Comparison of ENCODE assay signal across 1 cellular context in genomic region chr22:19930537-19931486, GRCh38.
TF ChIP-seq lines count a peak whose summit lies in the region.

No MANE protein-coding gene starts in this region.

TF ChIP-seq in K562, 482 proteins besides CTCF, POLR2A, EP300 and RAD21 (continued from another document):
- TF ChIP-seq ZBTB40 (IDR thresholded peaks at IDR 0.05), result no peak
- TF ChIP-seq ZBTB40 (CRISPR knock-in tag; IDR thresholded peaks at IDR 0.05), result no peak; the same call in 1 of the 2 replicates
- no peak for TF ChIP-seq HCFC1 (IDR thresholded peaks at IDR 0.05; ENCODE audit: low read depth, low read length)
- TF ChIP-seq PML (IDR thresholded peaks at IDR 0.05; ENCODE audit: low read length), result no peak
- TF ChIP-seq, protein P1, sequence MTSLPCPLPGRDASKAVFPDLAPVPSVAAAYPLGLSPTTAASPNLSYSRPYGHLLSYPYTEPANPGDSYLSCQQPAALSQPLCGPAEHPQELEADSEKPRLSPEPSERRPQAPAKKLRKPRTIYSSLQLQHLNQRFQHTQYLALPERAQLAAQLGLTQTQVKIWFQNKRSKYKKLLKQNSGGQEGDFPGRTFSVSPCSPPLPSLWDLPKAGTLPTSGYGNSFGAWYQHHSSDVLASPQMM (CRISPR knock-in tag; IDR thresholded peaks at IDR 0.05), result no peak
- no peak for TF ChIP-seq RBBP5 (IDR thresholded peaks at IDR 0.05; ENCODE audit: borderline replicate concordance, insufficient read depth, low read length, poor library complexity, severe bottlenecking)
- TF ChIP-seq, protein P2, sequence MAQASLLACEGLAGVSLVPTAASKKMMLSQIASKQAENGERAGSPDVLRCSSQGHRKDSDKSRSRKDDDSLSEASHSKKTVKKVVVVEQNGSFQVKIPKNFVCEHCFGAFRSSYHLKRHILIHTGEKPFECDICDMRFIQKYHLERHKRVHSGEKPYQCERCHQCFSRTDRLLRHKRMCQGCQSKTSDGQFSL (CRISPR knock-in tag; IDR thresholded peaks at IDR 0.05), result 0 out of 2 replicates have a peak, but pooled peaks have one; percentile 14
- TF ChIP-seq, protein P2 (tag; IDR thresholded peaks at IDR 0.05), result no peak
- no peak for TF ChIP-seq NCOA4 (IDR thresholded peaks at IDR 0.05; ENCODE audit: partially characterized antibody)
- no peak for TF ChIP-seq SMAD4 (CRISPR knock-in tag; conservative IDR thresholded peaks at IDR 0.05)
- no peak for TF ChIP-seq CCAR2 (IDR thresholded peaks at IDR 0.05; ENCODE audit: low read depth, low read length)
